In genomic region chr15:39302936-39303335, GRCh38 we compare ENCODE assay signal across 23 cellular contexts.
"Had no signal": no experiment of that assay in that cellular context is flagged by ENCODE, and none has a peak within 500 bp of the region (broad histone marks: within the 10 kb centered on the region; RNA-seq: fewer than 3 reads in every experiment).

No MANE protein-coding gene starts in this region.

- ATAC-seq: activated CD4-positive, alpha-beta T cell treated with anti-CD3 and anti-CD28 coated beads for 36 hours; activated naive CD4-positive, alpha-beta T cell treated with anti-CD3 and anti-CD28 coated beads, Interleukin-2, amount 50 U/mL, for 72 hours; activated T-cell treated with anti-CD3 and anti-CD28 coated beads, Interleukin-2, amount 50 U/mL, for 72 hours; body of pancreas; natural killer cell treated with Interleukin-12 subunit alpha and Interleukin-12 subunit beta and Interleukin-15 and Interleukin-18, amount 100 ng/mL, for 72 hours; sciatic nerve had no signal

- H3K27me3 ChIP-seq: body of pancreas, colonic mucosa, testis, upper lobe of left lung, vagina had no signal

- DNase-seq: activated CD4-positive, alpha-beta T cell treated with anti-CD3 and anti-CD28 coated beads for 36 hours; activated CD4-positive, CD25-positive, alpha-beta regulatory T cell; activated naive CD4-positive, alpha-beta T cell; activated T-cell treated with anti-CD3 and anti-CD28 coated beads for 4 hours; activated T-cell treated with anti-CD3 and anti-CD28 coated beads, Interleukin-2, amount 50 U/mL, for 72 hours; anterior cingulate cortex; body of pancreas; cerebellar nuclear complex; colonic mucosa; effector memory CD4-positive, alpha-beta T cell; head of caudate nucleus; hippocampal formation; kidney; mesenchymal stem cell; stimulated activated CD4-positive, alpha-beta T cell treated with anti-CD3 and anti-CD28 coated beads, Interleukin-15, amount 100 ng/mL, for 24 hours; stimulated activated naive CD4-positive, alpha-beta T cell; T-helper 1 cell; testis; upper lobe of left lung had no signal

- H3K4me1 ChIP-seq: body of pancreas, colonic mucosa, testis had no signal

- H3K9me3 ChIP-seq: colonic mucosa, testis, upper lobe of left lung, vagina had no signal

- H3K4me3 ChIP-seq: body of pancreas, colonic mucosa, testis, upper lobe of left lung, vagina had no signal

- H3K27ac ChIP-seq: body of pancreas, colonic mucosa, testis, upper lobe of left lung, vagina had no signal

- FAIRE-seq: kidney had no signal

- H3K36me3 ChIP-seq: colonic mucosa, upper lobe of left lung, vagina had no signal
